ENCODE assay signal across 18 cellular contexts in genomic region chr10:78524941-78525340, GRCh38.
A peak's percentile ranks its signal among the peaks of the same experiment; 100 is the strongest.
DNase-seq lines count a peak whose midpoint lies in the region; ATAC-seq and TF ChIP-seq lines count a peak whose summit lies in the region.
"Had no signal": no experiment of that assay in that cellular context is flagged by ENCODE, and none has a peak within 500 bp of the region (broad histone marks: within the 10 kb centered on the region; RNA-seq: fewer than 3 reads in every experiment).

No MANE protein-coding gene starts in this region.

- H3K27ac ChIP-seq in SJCRH30 (no peak overlapping the region), RWPE1 (no peak overlapping the region)
- H3K27ac ChIP-seq: heart left ventricle had no signal

- CTCF ChIA-PET in RWPE1 (lab: Yijun Ruan, JAX), result interaction anchor here (0.6 kb wide), 1 partner anchor 17 kb away, joined by 3 read pairs; no protein-coding TSS in a partner anchor

- H3K27me3 ChIP-seq in SJCRH30, result no peaks in the 10 kb centered on the region
- H3K27me3 ChIP-seq: heart left ventricle had no signal

- peaks cover 6% of the 10 kb centered on the region for H3K4me1 Mint-ChIP-seq in activated T-cell treated with anti-CD3 and anti-CD28 coated beads, Interleukin-2, amount 50 U/mL, for 72 hours (ENCODE audit: low read depth)

- H3K4me3 Mint-ChIP-seq in activated T-cell treated with anti-CD3 and anti-CD28 coated beads, Interleukin-2, amount 50 U/mL, for 72 hours, result no peak overlapping the region
- H3K4me3 Mint-ChIP-seq: dendritic cell treated with granulocyte-macrophage colony-stimulating factor and Interleukin-4, amounts not matched to agents 40 ng/mL and 50 ng/mL, for 4 days; stimulated activated memory B cell treated with anti-CD40 and anti-IgM and Interleukin-4, amounts not matched to agents 10 μg/mL and 1 μg/mL and 100 μg/mL, for 72 hours had no signal

- no peak for ATAC-seq in activated T-cell treated with anti-CD3 and anti-CD28 coated beads, Interleukin-2, amount 50 U/mL, for 72 hours (replicated peaks in 1 of 2)
- ATAC-seq: heart left ventricle; left lobe of liver; stimulated activated memory B cell treated with anti-CD40 and anti-IgM and Interleukin-4, amounts not matched to agents 10 μg/mL and 1 μg/mL and 100 μg/mL, for 72 hours had no signal

- no peaks in the 10 kb centered on the region for H3K4me1 ChIP-seq in SJCRH30
- H3K4me1 ChIP-seq: heart left ventricle had no signal

- DNase-seq in COLO668 (lab: John Stamatoyannopoulos, UW; ENCODE audit: unreplicated experiment) (peak; percentile 86), NCI-H1092 treated with DMSO at 0.1 percent for 48 hours (lab: John Stamatoyannopoulos, UW) (peak; percentile 81), NCI-H345 (lab: John Stamatoyannopoulos, UW) (peak; percentile 86), SJCRH30 (peak; percentile 24 to 54), cerebellar cortex (ENCODE audit: low spot score) (no peak), RWPE1 (ENCODE audit: low spot score) (no peak), GF-D8 (lab: John Stamatoyannopoulos, UW) (no peak)
- no peak for DNase-seq in activated T-cell treated with anti-CD3 and anti-CD28 coated beads, Interleukin-2, amount 50 U/mL, for 72 hours
- DNase-seq: activated CD4-positive, alpha-beta T cell treated with anti-CD3 and anti-CD28 coated beads, Interleukin-2, amount 50 U/mL, for 1 hour; activated gamma-delta T cell; heart left ventricle; KG1; OCI-M1; SIG-M5; stimulated activated CD4-positive, alpha-beta T cell treated with anti-CD3 and anti-CD28 coated beads, Interleukin-1b, Interleukin-23, amount 100 ng/mL, for 48 hours had no signal

- H3K4me3 ChIP-seq in SJCRH30, result no peak overlapping the region
- H3K4me3 ChIP-seq: heart left ventricle had no signal

- POLR2A ChIA-PET in RWPE1 (lab: Yijun Ruan, JAX; ENCODE audit: low non-redundant PET), result no interaction called here

- no peaks in the 10 kb centered on the region for H3K27me3 Mint-ChIP-seq in activated T-cell treated with anti-CD3 and anti-CD28 coated beads, Interleukin-2, amount 50 U/mL, for 72 hours (ENCODE audit: low read depth)

- H3K36me3 ChIP-seq in SJCRH30, result no peaks in the 10 kb centered on the region
- H3K36me3 ChIP-seq: heart left ventricle had no signal

- no peak for TF ChIP-seq CTCF in RWPE1 (conservative IDR thresholded peaks at IDR 0.05; ENCODE audit: low read depth)

- no peaks in the 10 kb centered on the region for H3K9me3 ChIP-seq in SJCRH30 (replicated peaks)
- H3K9me3 ChIP-seq: heart left ventricle had no signal

- no peak overlapping the region for H3K27ac Mint-ChIP-seq in activated T-cell treated with anti-CD3 and anti-CD28 coated beads, Interleukin-2, amount 50 U/mL, for 72 hours
- H3K27ac Mint-ChIP-seq: dendritic cell treated with granulocyte-macrophage colony-stimulating factor and Interleukin-4, amounts not matched to agents 40 ng/mL and 50 ng/mL, for 4 days; stimulated activated memory B cell treated with anti-CD40 and anti-IgM and Interleukin-4, amounts not matched to agents 10 μg/mL and 1 μg/mL and 100 μg/mL, for 72 hours had no signal

- H3K9me3 Mint-ChIP-seq in activated T-cell treated with anti-CD3 and anti-CD28 coated beads, Interleukin-2, amount 50 U/mL, for 72 hours, result no peaks in the 10 kb centered on the region
- H3K9me3 Mint-ChIP-seq: dendritic cell treated with granulocyte-macrophage colony-stimulating factor and Interleukin-4, amounts not matched to agents 40 ng/mL and 50 ng/mL, for 4 days had no signal

- H3K36me3 Mint-ChIP-seq in activated T-cell treated with anti-CD3 and anti-CD28 coated beads, Interleukin-2, amount 50 U/mL, for 72 hours (ENCODE audit: insufficient read depth in 2 of 2), result no peaks in the 10 kb centered on the region
- H3K36me3 Mint-ChIP-seq: stimulated activated memory B cell treated with anti-CD40 and anti-IgM and Interleukin-4, amounts not matched to agents 10 μg/mL and 1 μg/mL and 100 μg/mL, for 72 hours had no signal

Comparison
In these comparisons a context has a peak if more than half of its experiments do, and no peak if none do; other contexts are left out.
1. DNase-seq: peak in COLO668 (single experiment), NCI-H1092 treated with DMSO at 0.1 percent for 48 hours (single experiment), NCI-H345 (single experiment) and SJCRH30 (2 of 2); none in activated T-cell treated with anti-CD3 and anti-CD28 coated beads, Interleukin-2, amount 50 U/mL, for 72 hours (0 of 2), cerebellar cortex (single experiment), RWPE1 (single experiment) and GF-D8 (single experiment).